ENCODE assay signal across 1 cellular context in genomic region chr10:28533571-28534304, GRCh38.
TF ChIP-seq lines count a peak whose summit lies in the region.

No MANE protein-coding gene starts in this region.

TF ChIP-seq in GM23338, 12 proteins besides CTCF, POLR2A, EP300 and RAD21 (continued from another document):
- no peak for TF ChIP-seq ZNF462 (CRISPR knock-in tag; IDR thresholded peaks at IDR 0.05)
- no peak for TF ChIP-seq JUNB (IDR thresholded peaks at IDR 0.05; ENCODE audit: unreplicated experiment)
- no peak for TF ChIP-seq ETS1 (IDR thresholded peaks at IDR 0.05)
- no peak for TF ChIP-seq ZNF331 (CRISPR knock-in tag; IDR thresholded peaks at IDR 0.05; ENCODE audit: low read depth)
